ENCODE assay signal across 18 cellular contexts in the genomic region with DNA sequence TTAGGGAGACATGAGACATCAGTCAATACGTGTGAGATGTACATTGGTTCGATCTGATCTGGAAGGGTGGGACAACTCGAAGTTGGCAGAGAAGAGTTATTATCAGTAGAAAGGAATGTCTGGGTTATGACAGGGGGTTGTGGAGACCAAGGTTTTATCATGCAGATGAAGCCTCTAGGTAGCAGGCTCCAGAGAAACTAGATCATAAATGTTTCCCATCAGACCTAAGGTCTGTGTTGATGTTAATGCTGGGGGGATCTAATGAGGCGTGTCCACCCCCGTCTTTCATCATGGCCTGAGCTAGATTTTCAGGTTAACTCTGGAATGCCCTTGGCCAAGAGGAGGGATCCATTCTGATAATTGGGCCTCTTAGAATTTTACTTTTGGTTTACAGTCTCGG.
DNase-seq lines count a peak whose midpoint lies in the region; ATAC-seq and TF ChIP-seq lines count a peak whose summit lies in the region.
"Had no signal": no experiment of that assay in that cellular context is flagged by ENCODE, and none has a peak within 500 bp of the region (broad histone marks: within the 10 kb centered on the region; RNA-seq: fewer than 3 reads in every experiment).

No MANE protein-coding gene starts in this region.

- H3K27ac ChIP-seq in Panc1 (ENCODE audit: low read length) (peak overlapping the region; percentile 56), smooth muscle cell (ENCODE audit: low read depth) (peak overlapping the region; percentile 91)
- H3K27ac ChIP-seq: SJCRH30 had no signal

- peaks cover 0 to 4% of the 10 kb centered on the region in 2 donors for H3K36me3 Mint-ChIP-seq in activated T-cell treated with anti-CD3 and anti-CD28 coated beads, Interleukin-2, amount 50 U/mL, for 72 hours (ENCODE audit: insufficient read depth in 2 of 2)
- H3K36me3 Mint-ChIP-seq: CD4-positive, CD25-positive, alpha-beta regulatory T cell had no signal

- CTCF ChIA-PET in Panc1 (lab: Charles Lee): no interaction called here

- H3K27me3 ChIP-seq in Panc1 (ENCODE audit: control insufficient read depth, insufficient read depth, low read length): no peaks in the 10 kb centered on the region
- no peaks in the 10 kb centered on the region for H3K27me3 ChIP-seq in smooth muscle cell (ENCODE audit: low read depth)
- H3K27me3 ChIP-seq: SJCRH30 had no signal

- intact Hi-C loops in Panc1 (cut with micrococcal nuclease; ENCODE audit: unreplicated experiment): no loop called here

- H3K9ac ChIP-seq in smooth muscle cell (ENCODE audit: low read depth): peak overlapping the region; percentile 60

- in situ Hi-C loops in Panc1 (cut with HindIII; ENCODE audit: low pct_unique_long_range_greater_than_20kb, low sequenced_read_pairs): no loop called here

- BruUV-seq in Panc1 (replicated peaks; lab: Mats Ljungman, UMichigan): no TSS peak

- no peak overlapping the region for H3K4me3 Mint-ChIP-seq in activated T-cell treated with anti-CD3 and anti-CD28 coated beads, Interleukin-2, amount 50 U/mL, for 72 hours
- H3K4me3 Mint-ChIP-seq: CD4-positive, CD25-positive, alpha-beta regulatory T cell; H9 had no signal

- no peak for DNase-seq in activated T-cell treated with anti-CD3 and anti-CD28 coated beads, Interleukin-2, amount 50 U/mL, for 72 hours
- DNase-seq in activated T-cell treated with anti-CD3 and anti-CD28 coated beads for 4 hours (no peak), Panc1 (ENCODE audit: low read depth, low spot score) (no peak), glomerular visceral epithelial cell (ENCODE audit: extremely low spot score) (peak; percentile 86), smooth muscle cell (lab: John Stamatoyannopoulos, UW; ENCODE audit: unreplicated experiment) (no peak), OCI-M2 (lab: John Stamatoyannopoulos, UW; ENCODE audit: unreplicated experiment) (no peak), NCI-H187 treated with DMSO at 0.1 percent for 48 hours (lab: John Stamatoyannopoulos, UW) (no peak)
- DNase-seq: activated CD4-positive, alpha-beta T cell treated with anti-CD3 and anti-CD28 coated beads, Interleukin-2, amount 50 U/mL, for 4 hours; activated T-cell treated with anti-CD3 and anti-CD28 coated beads, Interleukin-2, amount 50 U/mL, for 48 hours; caudate nucleus; CD4-positive, CD25-positive, alpha-beta regulatory T cell; DND-41; midbrain; SJCRH30; stimulated activated naive CD4-positive, alpha-beta T cell treated with Interleukin-2 at 50 U/mL for 16 hours had no signal

- peaks cover 6% of the 10 kb centered on the region for H3K4me1 Mint-ChIP-seq in activated T-cell treated with anti-CD3 and anti-CD28 coated beads, Interleukin-2, amount 50 U/mL, for 72 hours (ENCODE audit: low read depth)
- H3K4me1 Mint-ChIP-seq: CD4-positive, CD25-positive, alpha-beta regulatory T cell had no signal

- peaks cover 7% of the 10 kb centered on the region for H3F3A ChIP-seq in smooth muscle cell (ENCODE audit: low read depth)

- no peaks in the 10 kb centered on the region for H3K36me3 ChIP-seq in Panc1 (ENCODE audit: control insufficient read depth, insufficient read depth, low read length)
- H3K36me3 ChIP-seq in smooth muscle cell (ENCODE audit: low read depth): no peaks in the 10 kb centered on the region
- H3K36me3 ChIP-seq: SJCRH30 had no signal

- no peaks in the 10 kb centered on the region for H4K20me1 ChIP-seq in smooth muscle cell (ENCODE audit: low read depth)

- WGBS in smooth muscle cell (ENCODE audit: low lambda C conversion rate): 67% methylated on average over 6 of the region's 6 CpGs

- H3K4me3 ChIP-seq in Panc1 (ENCODE audit: low read depth in 2 of 2, low read length in 2 of 2) (peak overlapping the region in 1 of 2 experiments; percentile 28; a peak in 1 of 4 replicates), smooth muscle cell (no peak overlapping the region)
- H3K4me3 ChIP-seq: K562, SJCRH30 had no signal

- TF ChIP-seq CTCF in Panc1 (IDR thresholded peaks at IDR 0.05) (no peak), smooth muscle cell (IDR thresholded peaks at IDR 0.05; ENCODE audit: borderline replicate concordance, insufficient read depth, poor library complexity, severe bottlenecking) (no peak)

- no peak overlapping the region for H3K4me2 ChIP-seq in smooth muscle cell

- H3K4me1 ChIP-seq in Panc1 (ENCODE audit: control insufficient read depth, insufficient read depth, low read length): peaks cover 20% of the 10 kb centered on the region
- H3K4me1 ChIP-seq in smooth muscle cell (ENCODE audit: low read depth): peaks cover 23% of the 10 kb centered on the region

- H3K9me3 Mint-ChIP-seq in activated T-cell treated with anti-CD3 and anti-CD28 coated beads, Interleukin-2, amount 50 U/mL, for 72 hours: peaks cover 2 to 3% of the 10 kb centered on the region in 2 donors

- peak overlapping the region; percentile 8 for H3K27ac Mint-ChIP-seq in activated T-cell treated with anti-CD3 and anti-CD28 coated beads, Interleukin-2, amount 50 U/mL, for 72 hours
- H3K27ac Mint-ChIP-seq: CD4-positive, CD25-positive, alpha-beta regulatory T cell; H9 had no signal

- no peak overlapping the region for H2AFZ ChIP-seq in smooth muscle cell (ENCODE audit: low read depth)

- H3K27me3 Mint-ChIP-seq in activated T-cell treated with anti-CD3 and anti-CD28 coated beads, Interleukin-2, amount 50 U/mL, for 72 hours (ENCODE audit: low read depth): no peaks in the 10 kb centered on the region

- ATAC-seq in activated T-cell treated with anti-CD3 and anti-CD28 coated beads, Interleukin-2, amount 50 U/mL, for 72 hours (replicated peaks in 1 of 2): no peak
- peak; percentile 12 for ATAC-seq in Panc1
- ATAC-seq in GM18520 (IDR thresholded peaks at IDR 0.05; ENCODE audit: unreplicated experiment): no peak

- H3K9me3 ChIP-seq in Panc1 (ENCODE audit: control insufficient read depth, insufficient read depth, low read depth, low read length): peaks cover 9% of the 10 kb centered on the region; the same call in 1 of the 2 replicates
- H3K9me3 ChIP-seq in smooth muscle cell (replicated peaks; ENCODE audit: low read depth): no peaks in the 10 kb centered on the region
- H3K9me3 ChIP-seq: SJCRH30 had no signal

- POLR2A ChIA-PET in Panc1 (lab: Charles Lee): no interaction called here

- no peaks in the 10 kb centered on the region for H3K79me2 ChIP-seq in smooth muscle cell (ENCODE audit: low read depth)
